In the genomic region with DNA sequence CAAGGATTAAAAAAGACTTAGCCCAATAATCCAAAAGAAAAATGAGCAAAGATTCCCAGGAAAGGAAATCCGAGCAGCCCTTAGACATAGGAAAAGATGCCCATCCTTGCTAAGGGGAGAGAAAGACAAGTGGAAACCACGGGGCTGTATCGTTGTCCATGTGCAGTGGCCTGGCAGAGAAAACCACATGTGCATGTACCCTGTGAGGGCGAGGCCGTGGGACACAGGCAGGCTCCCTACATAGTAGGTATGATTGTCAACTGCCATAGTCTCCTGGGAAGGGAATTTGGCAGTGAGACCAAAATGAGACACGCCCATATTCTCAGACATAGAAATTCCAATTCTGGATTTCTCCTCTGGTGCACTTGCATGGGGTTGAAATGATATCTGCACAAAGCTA, we compare ENCODE assay signal across 22 cellular contexts.
DNase-seq lines count a peak whose midpoint lies in the region; ATAC-seq, FAIRE-seq and TF ChIP-seq lines count a peak whose summit lies in the region.
"Had no signal": no experiment of that assay in that cellular context is flagged by ENCODE, and none has a peak within 500 bp of the region (broad histone marks: within the 10 kb centered on the region; RNA-seq: fewer than 3 reads in every experiment).

No MANE protein-coding gene starts in this region.

- H3K4me3 ChIP-seq in H1 (ENCODE audit: extremely low read depth in 1 of 4, insufficient read depth in 2 of 4, low read depth in 3 of 4, low read length in 4 of 4) = no peak overlapping the region
- no peak overlapping the region for H3K4me3 ChIP-seq in neuronal stem cell (ENCODE audit: low read length in 2 of 2)
- H3K4me3 ChIP-seq: BLaER1 treated with 17β-estradiol and CSF1 and Interleukin-3, amounts not matched to agents 10 nM and 100 nM; SK-N-MC had no signal

- H2BK12ac ChIP-seq in H1 (ENCODE audit: low read depth, low read length) (no peak overlapping the region), neuronal stem cell (ENCODE audit: low read length) (peak overlapping the region; percentile 26)

- intact Hi-C loops in Right ventricle myocardium inferior (cut with DNase I) = no loop called here

- no peak overlapping the region for H4K5ac ChIP-seq in H1 (ENCODE audit: insufficient read length, low read depth, low read length)

- no peak overlapping the region for H4K8ac ChIP-seq in H1 (ENCODE audit: extremely low read depth, insufficient read depth, low read length)
- no peak overlapping the region for H4K8ac ChIP-seq in neuronal stem cell (ENCODE audit: low read depth, low read length)

- H4K91ac ChIP-seq in H1 (replicated peaks; ENCODE audit: insufficient read length, low read length) = no peak overlapping the region
- no peak overlapping the region for H4K91ac ChIP-seq in neuronal stem cell (ENCODE audit: low read depth, low read length, poor library complexity)

- 0 out of 2 replicates have a peak overlapping the region, but pooled peaks have one; percentile 32 for H2BK15ac ChIP-seq in H1 (ENCODE audit: low read length)
- H2BK15ac ChIP-seq in neuronal stem cell (ENCODE audit: low read length) = no peak overlapping the region

- no peaks in the 10 kb centered on the region for H4K20me1 ChIP-seq in H1 (replicated peaks in 1 of 2; ENCODE audit: control insufficient read depth in 1 of 2, insufficient read depth in 2 of 2, low read length in 2 of 2)
- H4K20me1 ChIP-seq: BLaER1 treated with 17β-estradiol and CSF1 and Interleukin-3, amounts not matched to agents 10 nM and 100 nM had no signal

- H3K56ac ChIP-seq in H1 (replicated peaks; ENCODE audit: insufficient read length, low read depth, low read length) = no peak overlapping the region

- H2AFZ ChIP-seq in H1 (ENCODE audit: low read length) = no peak overlapping the region
- H2AFZ ChIP-seq in neuronal stem cell (ENCODE audit: low read length) = peak overlapping the region; percentile 65

- no peaks in the 10 kb centered on the region for H3K36me3 ChIP-seq in H1 (ENCODE audit: control insufficient read depth in 2 of 4, insufficient read depth in 4 of 4, low read length in 3 of 4)
- no peaks in the 10 kb centered on the region for H3K36me3 ChIP-seq in neuronal stem cell (replicated peaks in 1 of 2; ENCODE audit: control insufficient read depth in 2 of 2, insufficient read depth in 2 of 2, low read length in 2 of 2)
- H3K36me3 ChIP-seq: BLaER1 treated with 17β-estradiol and CSF1 and Interleukin-3, amounts not matched to agents 10 nM and 100 nM had no signal

- no peak overlapping the region for H3K27ac ChIP-seq in H1 (ENCODE audit: low read depth, low read length)
- H3K27ac ChIP-seq in neuronal stem cell (replicated peaks; ENCODE audit: low read length) = no peak overlapping the region
- H3K27ac ChIP-seq: BLaER1 treated with 17β-estradiol and CSF1 and Interleukin-3, amounts not matched to agents 10 nM and 100 nM; HL-60; SK-N-MC had no signal

- no peak overlapping the region for H2BK5ac ChIP-seq in H1 (ENCODE audit: low read depth, low read length)
- H2BK5ac ChIP-seq in neuronal stem cell (ENCODE audit: low read length) = no peak overlapping the region

- TF ChIP-seq CTCF in H1 (IDR thresholded peaks at IDR 0.05; ENCODE audit: control extremely low read depth in 1 of 3, insufficient read depth in 1 of 3, low read depth in 1 of 3, low read length in 3 of 3) = no peak

- ATAC-seq in Right ventricle myocardium inferior = no peak

- no peaks in the 10 kb centered on the region for H3K23me2 ChIP-seq in H1 (ENCODE audit: low read depth, low read length)

- peak overlapping the region; percentile 56; the same call in 1 of the 2 replicates for H2BK20ac ChIP-seq in H1 (ENCODE audit: low read length)

- no peaks in the 10 kb centered on the region for H3K79me2 ChIP-seq in H1 (ENCODE audit: control insufficient read depth in 1 of 2, insufficient read depth in 2 of 2, low read length in 2 of 2)

- H3K27me3 ChIP-seq in H1 (replicated peaks in 1 of 4; ENCODE audit: control insufficient read depth in 3 of 4, extremely low read depth in 1 of 4, insufficient read depth in 3 of 4, low read length in 3 of 4) = peaks cover 0 to 2% (median 0%) of the 10 kb centered on the region in 4 experiments; a peak in 1 of 7 replicates
- H3K27me3 ChIP-seq in neuronal stem cell (ENCODE audit: control insufficient read depth in 3 of 3, insufficient read depth in 3 of 3, low read depth in 1 of 3, low read length in 3 of 3) = no peaks in the 10 kb centered on the region
- H3K27me3 ChIP-seq: BLaER1 treated with 17β-estradiol and CSF1 and Interleukin-3, amounts not matched to agents 10 nM and 100 nM had no signal

- no peak for TF ChIP-seq RAD21 in H1 (IDR thresholded peaks at IDR 0.05 in 1 of 2, conservative IDR thresholded peaks at IDR 0.05 in 1 of 2; ENCODE audit: low read depth in 2 of 2, low read length in 2 of 2)

- no peak overlapping the region for H3K23ac ChIP-seq in H1 (ENCODE audit: insufficient read length)
- peak overlapping the region; percentile 32 for H3K23ac ChIP-seq in neuronal stem cell (ENCODE audit: low read depth, low read length, poor library complexity)

- TF ChIP-seq POLR2A in H1 (IDR thresholded peaks at IDR 0.05; ENCODE audit: control extremely low read depth in 1 of 2, low read depth in 2 of 2, low read length in 2 of 2) = no peak

- FAIRE-seq in H1 (lab: Jason Lieb, UNC) = no peak
- FAIRE-seq: A204.1, G401.6, H54 had no signal

- H2BK120ac ChIP-seq in H1 (replicated peaks; ENCODE audit: low read depth, low read length) (no peak overlapping the region), neuronal stem cell (ENCODE audit: low read depth, low read length) (no peak overlapping the region)

- CTCF ChIA-PET in H1 (lab: Charles Lee; ENCODE audit: partially characterized antibody) = interaction anchor here (1.5 to 2.0 kb wide), 2 partner anchors 15 to 111 kb away, joined by 5 to 6 read pairs; no protein-coding TSS in a partner anchor

- POLR2A ChIA-PET in H1 (lab: Charles Lee; ENCODE audit: partially characterized antibody) = interaction anchor here (1.0 kb wide), 1 partner anchor 17 kb away, joined by 3 read pairs; no protein-coding TSS in a partner anchor

- DNase-seq in D341Med (ENCODE audit: low spot score) = peak; percentile 30
- peak; percentile 20 for DNase-seq in NCI-H69 (lab: John Stamatoyannopoulos, UW)
- no peak for DNase-seq in H1 (ENCODE audit: low read depth in 1 of 2, low spot score in 2 of 2)
- no peak for DNase-seq in neuronal stem cell (ENCODE audit: low spot score)
- DNase-seq in A172 (ENCODE audit: low spot score) = no peak
- DNase-seq in putamen (ENCODE audit: low spot score) = no peak
- DNase-seq in Right ventricle myocardium inferior (ENCODE audit: missing footprints) = no peak
- DNase-seq: CD4-positive, alpha-beta T cell; NCI-H1092; NCI-H1417 treated with DMSO at 0.1 percent for 48 hours; NCI-H1694 treated with DMSO at 0.1 percent for 48 hours; NCI-H2081; NCI-H526; RPMI8226; SIG-M5; SW 1271 had no signal

- H3K9me3 ChIP-seq in H1 (ENCODE audit: insufficient read depth in 2 of 2, low read depth in 1 of 2, low read length in 1 of 2) (0 out of 4 replicates have a peak, but pooled peaks cover 0 to 2% of the 10 kb centered on the region in 2 experiments), neuronal stem cell (replicated peaks in 1 of 2; ENCODE audit: control insufficient read depth in 2 of 2, insufficient read depth in 1 of 2, low read depth in 1 of 2, low read length in 2 of 2) (no peaks in the 10 kb centered on the region)

- H3K4ac ChIP-seq in H1 (replicated peaks; ENCODE audit: insufficient read length, low read depth, low read length) = no peak overlapping the region
- H3K4ac ChIP-seq in neuronal stem cell (ENCODE audit: low read length) = no peak overlapping the region

- H3K9ac ChIP-seq in H1 (replicated peaks in 1 of 4; ENCODE audit: extremely low read depth in 1 of 4, low read depth in 3 of 4, low read length in 3 of 4) (no peak overlapping the region), neuronal stem cell (ENCODE audit: low read depth, low read length, poor library complexity) (no peak overlapping the region)
- H3K9ac ChIP-seq: BLaER1 treated with 17β-estradiol and CSF1 and Interleukin-3, amounts not matched to agents 10 nM and 100 nM had no signal

- WGBS in H1 (ENCODE audit: extremely low coverage in 1 of 2, insufficient coverage in 1 of 2, insufficient read length in 1 of 2, insufficient replicate concordance in 2 of 2, low coverage in 1 of 2, low lambda C conversion rate in 2 of 2, missing lambda C conversion rate in 1 of 2), 2 experiments = 83% methylated on average over 6 of the region's 6 CpGs; no CpG with 5 or more reads in 1 of the 2 experiments
- no CpG with 5 or more reads among the region's 6 CpGs for WGBS in neuronal stem cell (ENCODE audit: extremely low coverage in 2 of 2, insufficient read length in 2 of 2, insufficient replicate concordance in 1 of 2), 2 donors

- H3K79me1 ChIP-seq in H1 (ENCODE audit: low read depth, low read length) = no peaks in the 10 kb centered on the region
- H3K79me1 ChIP-seq in neuronal stem cell (ENCODE audit: low read depth, low read length) = no peaks in the 10 kb centered on the region

- no peak overlapping the region for H2AK5ac ChIP-seq in H1 (ENCODE audit: low read depth, low read length)
- H2AK5ac ChIP-seq in neuronal stem cell (ENCODE audit: low read depth, low read length) = no peak overlapping the region

- H3K4me1 ChIP-seq in H1 (replicated peaks in 1 of 4; ENCODE audit: control insufficient read depth in 3 of 4, insufficient read depth in 4 of 4, low read length in 3 of 4) (no peaks in the 10 kb centered on the region), neuronal stem cell (ENCODE audit: control insufficient read depth in 2 of 2, insufficient read depth in 1 of 2, low read depth in 1 of 2, low read length in 2 of 2) (peaks cover 0 to 2% of the 10 kb centered on the region in 2 donors)
- H3K4me1 ChIP-seq: BLaER1 treated with 17β-estradiol and CSF1 and Interleukin-3, amounts not matched to agents 10 nM and 100 nM had no signal

- no peak for TF ChIP-seq EP300 in H1 (IDR thresholded peaks at IDR 0.05; ENCODE audit: borderline replicate concordance in 1 of 2, low read depth in 2 of 2, low read length in 2 of 2)

- H3K14ac ChIP-seq in H1 (ENCODE audit: insufficient read length) (no peak overlapping the region), neuronal stem cell (ENCODE audit: low read length) (no peak overlapping the region)

- no peak overlapping the region; the same call in 1 of the 2 replicates for H3K18ac ChIP-seq in H1 (ENCODE audit: extremely low read depth, low read length)
- peak overlapping the region; percentile 46 for H3K18ac ChIP-seq in neuronal stem cell (ENCODE audit: low read length)

- H3K4me2 ChIP-seq in H1 (ENCODE audit: insufficient read depth in 1 of 2, low read depth in 2 of 2, low read length in 2 of 2) = no peak overlapping the region
- no peak overlapping the region for H3K4me2 ChIP-seq in neuronal stem cell (ENCODE audit: insufficient read depth, low read length, poor library complexity, severe bottlenecking)
- H3K4me2 ChIP-seq: BLaER1 treated with 17β-estradiol and CSF1 and Interleukin-3, amounts not matched to agents 10 nM and 100 nM had no signal

TF ChIP-seq in H1, 55 proteins besides CTCF, POLR2A, EP300 and RAD21 (continues in another document):
- TF ChIP-seq SIX5 (IDR thresholded peaks at IDR 0.05; ENCODE audit: low read depth, low read length) (no peak), JUN (IDR thresholded peaks at IDR 0.05; ENCODE audit: low read depth, low read length) (no peak)

Comparison
In these comparisons a context has a peak if more than half of its experiments do, and no peak if none do; other contexts are left out.
1. DNase-seq: peak in D341Med (single experiment) and NCI-H69 (single experiment); none in H1 (0 of 2), neuronal stem cell (single experiment), A172 (single experiment), putamen (single experiment) and Right ventricle myocardium inferior (single experiment).